Comparison of ENCODE assay signal across 28 cellular contexts in the genomic region with DNA sequence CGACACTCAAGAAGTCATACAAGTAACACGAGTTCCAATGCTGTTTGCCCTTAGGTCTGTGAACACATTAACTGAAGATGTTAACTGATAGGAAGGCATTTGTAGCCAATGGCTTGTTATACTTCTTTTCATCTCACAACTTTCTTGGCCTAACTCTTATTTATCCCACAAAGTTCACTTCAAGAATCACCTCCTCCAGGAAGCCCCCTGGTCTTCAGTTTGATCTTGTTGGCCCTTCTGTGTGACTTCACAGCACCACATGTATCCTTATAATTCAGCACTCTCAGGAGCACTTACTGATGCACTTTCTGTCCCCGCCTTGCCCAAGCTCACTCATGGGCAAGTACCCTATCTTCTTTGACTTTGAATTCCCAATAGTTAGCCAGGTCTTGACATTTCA.
A peak's percentile ranks its signal among the peaks of the same experiment; 100 is the strongest.
DNase-seq lines count a peak whose midpoint lies in the region; ATAC-seq, FAIRE-seq and TF ChIP-seq lines count a peak whose summit lies in the region.
"Had no signal": no experiment of that assay in that cellular context is flagged by ENCODE, and none has a peak within 500 bp of the region (broad histone marks: within the 10 kb centered on the region; RNA-seq: fewer than 3 reads in every experiment).

No MANE protein-coding gene starts in this region.

- H3K27ac Mint-ChIP-seq in endothelial cell (ENCODE audit: unreplicated experiment) = peak overlapping the region; percentile 42
- H3K27ac Mint-ChIP-seq in activated CD4-positive, alpha-beta memory T cell treated with anti-CD3 and anti-CD28 coated beads, Interleukin-2, amount 10 ng/mL, durations not matched to agents 7 days and 5 days = no peak overlapping the region
- H3K27ac Mint-ChIP-seq: CD14-positive monocyte; CD4-positive, alpha-beta memory T cell; CD4-positive, CD25-positive, alpha-beta regulatory T cell; CD8-positive, alpha-beta memory T cell had no signal

- H3K36me3 Mint-ChIP-seq in endothelial cell (ENCODE audit: low read depth, unreplicated experiment) = peaks cover 54% of the 10 kb centered on the region
- no peaks in the 10 kb centered on the region for H3K36me3 Mint-ChIP-seq in activated CD4-positive, alpha-beta memory T cell treated with anti-CD3 and anti-CD28 coated beads, Interleukin-2, amount 10 ng/mL, durations not matched to agents 7 days and 5 days (ENCODE audit: low read depth)
- H3K36me3 Mint-ChIP-seq: CD14-positive monocyte; CD4-positive, alpha-beta memory T cell; CD4-positive, CD25-positive, alpha-beta regulatory T cell had no signal

- H3K9me2 ChIP-seq in neural cell (ENCODE audit: insufficient read depth, low read length) = no peaks in the 10 kb centered on the region

- H2AFZ ChIP-seq in K562 (ENCODE audit: low read depth, low read length) (no peak overlapping the region), neural cell (ENCODE audit: low read depth, low read length) (no peak overlapping the region)

- no peak overlapping the region for H3K9ac ChIP-seq in K562 (ENCODE audit: insufficient read depth in 1 of 2, low read depth in 2 of 2, low read length in 2 of 2)
- H3K9ac ChIP-seq in neural cell (ENCODE audit: low read length) = no peak overlapping the region
- H3K9ac ChIP-seq: BLaER1 had no signal

- H3K27ac ChIP-seq in WERI-Rb-1 (peak overlapping the region; percentile 55), K562 (ENCODE audit: extremely low read depth, low read depth, low read length) (no peak overlapping the region), neural cell (ENCODE audit: low read length) (peak overlapping the region; percentile 94), small intestine (ENCODE audit: low read depth in 1 of 2, low read length in 1 of 2) (no peak overlapping the region)
- H3K27ac ChIP-seq: BLaER1 had no signal

- H3F3A ChIP-seq in neural cell (ENCODE audit: insufficient read depth, low read length, poor library complexity, severe bottlenecking) = peaks cover 6% of the 10 kb centered on the region

- no peak for TF ChIP-seq RAD21 in K562 (CRISPR knock-in tag; conservative IDR thresholded peaks at IDR 0.05 in 1 of 2, IDR thresholded peaks at IDR 0.05 in 1 of 2)
- no peak for TF ChIP-seq RAD21 in neural cell (conservative IDR thresholded peaks at IDR 0.05)

- peaks cover 5% of the 10 kb centered on the region for H3K27me3 Mint-ChIP-seq in endothelial cell (ENCODE audit: unreplicated experiment)
- H3K27me3 Mint-ChIP-seq in activated CD4-positive, alpha-beta memory T cell treated with anti-CD3 and anti-CD28 coated beads, Interleukin-2, amount 10 ng/mL, durations not matched to agents 7 days and 5 days = peaks cover 29% of the 10 kb centered on the region

- peaks cover 55% of the 10 kb centered on the region for H3K4me1 Mint-ChIP-seq in endothelial cell (ENCODE audit: unreplicated experiment)
- no peaks in the 10 kb centered on the region for H3K4me1 Mint-ChIP-seq in activated CD4-positive, alpha-beta memory T cell treated with anti-CD3 and anti-CD28 coated beads, Interleukin-2, amount 10 ng/mL, durations not matched to agents 7 days and 5 days
- H3K4me1 Mint-ChIP-seq: CD14-positive monocyte; CD4-positive, alpha-beta memory T cell; CD4-positive, CD25-positive, alpha-beta regulatory T cell; CD8-positive, alpha-beta memory T cell had no signal

- H3K4me2 ChIP-seq in K562 (ENCODE audit: insufficient read depth, low read length) (no peak overlapping the region), neural cell (ENCODE audit: low read length) (no peak overlapping the region)
- H3K4me2 ChIP-seq: BLaER1 had no signal

- FAIRE-seq in K562 (lab: Jason Lieb, UNC) (no peak), small intestine (lab: Jason Lieb, UNC) (no peak)
- FAIRE-seq: A204.1, GM12878, GM18507 had no signal

- no peaks in the 10 kb centered on the region for H3K9me3 ChIP-seq in WERI-Rb-1 (ENCODE audit: severe bottlenecking)
- no peaks in the 10 kb centered on the region for H3K9me3 ChIP-seq in K562 (replicated peaks; ENCODE audit: control insufficient read depth, insufficient read depth, low read depth, low read length)
- no peaks in the 10 kb centered on the region for H3K9me3 ChIP-seq in neural cell (ENCODE audit: low read length)
- H3K9me3 ChIP-seq in small intestine (ENCODE audit: control insufficient read depth, low read depth) = no peaks in the 10 kb centered on the region
- H3K9me3 ChIP-seq in HAP-1 = no peaks in the 10 kb centered on the region
- H3K9me3 ChIP-seq: BE2C, BLaER1 had no signal

- DNase-seq in WERI-Rb-1 (no peak), K562 (ENCODE audit: extremely low read depth in 1 of 4, low spot score in 3 of 4) (no peak), endothelial cell (ENCODE audit: low spot score) (no peak), small intestine (no peak), HAP-1 (ENCODE audit: low spot score in 2 of 2) (no peak), ecto neural progenitor cell (ENCODE audit: low spot score) (no peak)
- DNase-seq in activated CD4-positive, alpha-beta memory T cell treated with anti-CD3 and anti-CD28 coated beads, Interleukin-2, amount 10 ng/mL, durations not matched to agents 7 days and 5 days = no peak
- DNase-seq: 8988T; ACHN; BE2C; C1 segment of cervical spinal cord; CD4-positive, alpha-beta memory T cell; CD4-positive, CD25-positive, alpha-beta regulatory T cell; CD8-positive, alpha-beta memory T cell; COR-L47; DMS 273 treated with DMSO at 0.1 percent for 48 hours; DMS153; DMS53; DMS79; DND-41; EL; GDM1 had no signal

- intact Hi-C loops in K562 (cut with micrococcal nuclease) = no loop called here

- H3K4me3 ChIP-seq in WERI-Rb-1 (ENCODE audit: low read depth, low read length) (no peak overlapping the region), K562 (no peak overlapping the region), neural cell (ENCODE audit: low read length) (peak overlapping the region; percentile 29), small intestine (ENCODE audit: low read depth in 1 of 2, low read length in 2 of 2) (no peak overlapping the region), HAP-1 (no peak overlapping the region)
- H3K4me3 ChIP-seq: BLaER1, GM12878 had no signal

- TF ChIP-seq CTCF in WERI-Rb-1 (IDR thresholded peaks at IDR 0.05; ENCODE audit: low read depth, low read length) (no peak), K562 (IDR thresholded peaks at IDR 0.05 in 2 of 3, conservative IDR thresholded peaks at IDR 0.05 in 1 of 3; ENCODE audit: insufficient read depth in 2 of 3, low read depth in 1 of 3, low read length in 3 of 3) (no peak), endothelial cell (IDR thresholded peaks at IDR 0.05; ENCODE audit: unreplicated experiment) (no peak), neural cell (IDR thresholded peaks at IDR 0.05; ENCODE audit: poor library complexity, severe bottlenecking) (no peak)

- no peaks in the 10 kb centered on the region for H3K4me1 ChIP-seq in K562 (replicated peaks in 1 of 2; ENCODE audit: control insufficient read depth in 2 of 2, insufficient read depth in 2 of 2, low read length in 2 of 2)
- no peaks in the 10 kb centered on the region for H3K4me1 ChIP-seq in small intestine (ENCODE audit: control insufficient read depth in 2 of 2, insufficient read depth in 1 of 2, low read depth in 1 of 2, low read length in 1 of 2)
- H3K4me1 ChIP-seq in HAP-1 = 0 out of 2 replicates have a peak, but pooled peaks cover 2% of the 10 kb centered on the region
- H3K4me1 ChIP-seq: BLaER1 had no signal

- H4K20me1 ChIP-seq in K562 (replicated peaks; ENCODE audit: control insufficient read depth, insufficient read depth, low read length) (no peaks in the 10 kb centered on the region), neural cell (ENCODE audit: insufficient read depth) (no peaks in the 10 kb centered on the region)
- H4K20me1 ChIP-seq: BLaER1 had no signal

- H3K27me3 ChIP-seq in WERI-Rb-1 (ENCODE audit: insufficient read depth, low read depth, severe bottlenecking) (no peaks in the 10 kb centered on the region), K562 (ENCODE audit: control insufficient read depth in 2 of 2, insufficient read depth in 2 of 2, low read length in 2 of 2) (peaks cover 0 to 5% of the 10 kb centered on the region in 2 experiments; a peak in 1 of 5 replicates), neural cell (ENCODE audit: insufficient read depth, low read depth, low read length) (no peaks in the 10 kb centered on the region), small intestine (ENCODE audit: control insufficient read depth in 2 of 2, insufficient read depth in 2 of 2, low read length in 2 of 2) (no peaks in the 10 kb centered on the region), HAP-1 (ENCODE audit: low read depth) (no peaks in the 10 kb centered on the region)
- H3K27me3 ChIP-seq: BE2C, BLaER1 had no signal

- ATAC-seq in K562 = no peak
- ATAC-seq: GM12878 had no signal

- no peaks in the 10 kb centered on the region for H3K9me1 ChIP-seq in K562 (ENCODE audit: control insufficient read depth, insufficient read depth, low read length)

- H3K9me3 Mint-ChIP-seq in endothelial cell (ENCODE audit: unreplicated experiment) = no peaks in the 10 kb centered on the region
- no peaks in the 10 kb centered on the region for H3K9me3 Mint-ChIP-seq in activated CD4-positive, alpha-beta memory T cell treated with anti-CD3 and anti-CD28 coated beads, Interleukin-2, amount 10 ng/mL, durations not matched to agents 7 days and 5 days
- H3K9me3 Mint-ChIP-seq: CD4-positive, alpha-beta memory T cell; CD8-positive, alpha-beta memory T cell had no signal

- TF ChIP-seq EP300 in K562 (IDR thresholded peaks at IDR 0.05; ENCODE audit: low read length) (no peak), neural cell (conservative IDR thresholded peaks at IDR 0.05; ENCODE audit: poor library complexity, severe bottlenecking) (no peak)

- POLR2A ChIA-PET in K562 (lab: Yijun Ruan, JAX) = interaction anchor here (0.6 kb wide), 1 partner anchor 28 kb away, joined by 7 read pairs; no protein-coding TSS in a partner anchor
- POLR2A ChIA-PET in activated CD4-positive, alpha-beta memory T cell treated with anti-CD3 and anti-CD28 coated beads, Interleukin-2, amount 10 ng/mL, durations not matched to agents 7 days and 5 days (lab: Charles Lee) = no interaction called here

- TF ChIP-seq POLR2A in K562 (conservative IDR thresholded peaks at IDR 0.05) = no peak

- CTCF ChIA-PET in K562 (lab: Yijun Ruan, JAX; ENCODE audit: low intra/inter-chr PET ratio) = no interaction called here
- CTCF ChIA-PET in activated CD4-positive, alpha-beta memory T cell treated with anti-CD3 and anti-CD28 coated beads, Interleukin-2, amount 10 ng/mL, durations not matched to agents 7 days and 5 days (lab: Charles Lee) = no interaction called here

- peaks cover 9% of the 10 kb centered on the region for H3K36me3 ChIP-seq in WERI-Rb-1
- H3K36me3 ChIP-seq in K562 (ENCODE audit: control insufficient read depth, insufficient read depth, low read length) = no peaks in the 10 kb centered on the region
- no peaks in the 10 kb centered on the region for H3K36me3 ChIP-seq in neural cell (ENCODE audit: insufficient read depth, low read length)
- peaks cover 0 to 5% of the 10 kb centered on the region in 2 donors for H3K36me3 ChIP-seq in small intestine (ENCODE audit: control insufficient read depth in 2 of 2, insufficient read depth in 2 of 2, low read length in 2 of 2)
- H3K36me3 ChIP-seq in HAP-1 (replicated peaks) = no peaks in the 10 kb centered on the region

- H3K79me2 ChIP-seq in K562 (ENCODE audit: control insufficient read depth, insufficient read depth, low read length) (no peaks in the 10 kb centered on the region), neural cell (replicated peaks; ENCODE audit: insufficient read depth, low read length) (peaks cover 21% of the 10 kb centered on the region)

- in situ Hi-C loops in K562 (cut with MboI) = no loop called here
- in situ Hi-C loops in HAP-1 (cut with MboI; ENCODE audit: low sequenced_read_pairs) = no loop called here

- 37% methylated on average over 3 of the region's 3 CpGs for WGBS in K562 (ENCODE audit: insufficient coverage, low coverage, missing lambda C conversion rate)
- 90 to 95% (median 93%) methylated on average over 3 of the region's 3 CpGs for WGBS in small intestine, 3 donors

- peak overlapping the region; percentile 39 for H3K4me3 Mint-ChIP-seq in endothelial cell (ENCODE audit: unreplicated experiment)
- H3K4me3 Mint-ChIP-seq in activated CD4-positive, alpha-beta memory T cell treated with anti-CD3 and anti-CD28 coated beads, Interleukin-2, amount 10 ng/mL, durations not matched to agents 7 days and 5 days = no peak overlapping the region
- H3K4me3 Mint-ChIP-seq: CD14-positive monocyte; CD4-positive, alpha-beta memory T cell; CD4-positive, CD25-positive, alpha-beta regulatory T cell; CD8-positive, alpha-beta memory T cell had no signal

- BruUV-seq in K562 (replicated peaks; lab: Mats Ljungman, UMichigan) = no TSS peak

Comparison
In these comparisons a context has a peak if more than half of its experiments do, and no peak if none do; other contexts are left out.
1. H3K27ac ChIP-seq: peak in WERI-Rb-1 (single experiment) and neural cell (single experiment); none in K562 (single experiment) and small intestine (0 of 2).